Comparison of ENCODE assay signal across 23 cellular contexts in genomic region chr5:178436326-178436940, GRCh38.
DNase-seq lines count a peak whose midpoint lies in the region; ATAC-seq and TF ChIP-seq lines count a peak whose summit lies in the region.
"Had no signal": no experiment of that assay in that cellular context is flagged by ENCODE, and none has a peak within 500 bp of the region (broad histone marks: within the 10 kb centered on the region; RNA-seq: fewer than 3 reads in every experiment).

No MANE protein-coding gene starts in this region.

- H3K36me3 Mint-ChIP-seq in activated CD8-positive, alpha-beta memory T cell treated with anti-CD3 and anti-CD28 coated beads, Interleukin-2, amount 10 ng/mL, durations not matched to agents 7 days and 5 days = no peaks in the 10 kb centered on the region
- H3K36me3 Mint-ChIP-seq in osteocyte (ENCODE audit: unreplicated experiment) = no peaks in the 10 kb centered on the region
- H3K36me3 Mint-ChIP-seq: CD8-positive, alpha-beta T cell had no signal

- H3K27ac Mint-ChIP-seq in activated CD8-positive, alpha-beta memory T cell treated with anti-CD3 and anti-CD28 coated beads, Interleukin-2, amount 10 ng/mL, durations not matched to agents 7 days and 5 days = no peak overlapping the region
- no peak overlapping the region for H3K27ac Mint-ChIP-seq in osteocyte (ENCODE audit: unreplicated experiment)
- H3K27ac Mint-ChIP-seq: CD8-positive, alpha-beta T cell had no signal

- ATAC-seq in activated CD8-positive, alpha-beta memory T cell treated with anti-CD3 and anti-CD28 coated beads, Interleukin-2, amount 10 ng/mL, durations not matched to agents 7 days and 5 days = no peak
- no peak for ATAC-seq in left lobe of liver
- no peak for ATAC-seq in HG02870 (IDR thresholded peaks at IDR 0.05; ENCODE audit: unreplicated experiment)
- ATAC-seq: A549; CD8-positive, alpha-beta T cell; HCT116 had no signal

- no peaks in the 10 kb centered on the region for H3K4me1 Mint-ChIP-seq in activated CD8-positive, alpha-beta memory T cell treated with anti-CD3 and anti-CD28 coated beads, Interleukin-2, amount 10 ng/mL, durations not matched to agents 7 days and 5 days
- H3K4me1 Mint-ChIP-seq in osteocyte (ENCODE audit: unreplicated experiment) = no peaks in the 10 kb centered on the region

- no peaks in the 10 kb centered on the region for H3K9me3 Mint-ChIP-seq in activated CD8-positive, alpha-beta memory T cell treated with anti-CD3 and anti-CD28 coated beads, Interleukin-2, amount 10 ng/mL, durations not matched to agents 7 days and 5 days (ENCODE audit: low read depth)
- H3K9me3 Mint-ChIP-seq in osteocyte (ENCODE audit: unreplicated experiment) = peaks cover 5% of the 10 kb centered on the region

- TF ChIP-seq CTCF in osteocyte (IDR thresholded peaks at IDR 0.05) = no peak

- H3K27me3 Mint-ChIP-seq in activated CD8-positive, alpha-beta memory T cell treated with anti-CD3 and anti-CD28 coated beads, Interleukin-2, amount 10 ng/mL, durations not matched to agents 7 days and 5 days = peaks cover 18% of the 10 kb centered on the region
- no peaks in the 10 kb centered on the region for H3K27me3 Mint-ChIP-seq in osteocyte (ENCODE audit: unreplicated experiment)

- no peak overlapping the region for H3K4me3 Mint-ChIP-seq in activated CD8-positive, alpha-beta memory T cell treated with anti-CD3 and anti-CD28 coated beads, Interleukin-2, amount 10 ng/mL, durations not matched to agents 7 days and 5 days
- no peak overlapping the region for H3K4me3 Mint-ChIP-seq in osteocyte (ENCODE audit: unreplicated experiment)
- H3K4me3 Mint-ChIP-seq: CD8-positive, alpha-beta T cell had no signal

- peak; percentile 25 for DNase-seq in activated CD8-positive, alpha-beta memory T cell treated with anti-CD3 and anti-CD28 coated beads, Interleukin-2, amount 10 ng/mL, durations not matched to agents 7 days and 5 days
- peak; percentile 22 for DNase-seq in left lobe of liver (ENCODE audit: low spot score)
- peak; percentile 77 for DNase-seq in osteocyte (ENCODE audit: extremely low spot score, unreplicated experiment)
- no peak for DNase-seq in DMS79 (lab: John Stamatoyannopoulos, UW)
- no peak for DNase-seq in kidney tubule cell (ENCODE audit: low spot score)
- no peak for DNase-seq in cortex of kidney (lab: John Stamatoyannopoulos, UW)
- DNase-seq: AML-193, Caco-2, DMS79 treated with DMSO at 0.1 percent for 48 hours, NCI-H1048, NCI-H1417 treated with DMSO at 0.1 percent for 48 hours, NCI-H1694 treated with DMSO at 0.1 percent for 48 hours, NCI-H2081 treated with DMSO at 0.1 percent for 48 hours, NCI-H2171, NCI-H226, NCI-H510A, NCI-H69, SIG-M5, SK-N-SH had no signal

- CTCF ChIA-PET in activated CD8-positive, alpha-beta memory T cell treated with anti-CD3 and anti-CD28 coated beads, Interleukin-2, amount 10 ng/mL, durations not matched to agents 7 days and 5 days (lab: Charles Lee) = no interaction called here

Comparison
In these comparisons a context has a peak if more than half of its experiments do, and no peak if none do; other contexts are left out.
1. DNase-seq: peak in activated CD8-positive, alpha-beta memory T cell treated with anti-CD3 and anti-CD28 coated beads, Interleukin-2, amount 10 ng/mL, durations not matched to agents 7 days and 5 days (single experiment), left lobe of liver (single experiment) and osteocyte (single experiment); none in DMS79 (single experiment), kidney tubule cell (single experiment) and cortex of kidney (single experiment).